ENCODE assay signal across 32 cellular contexts in genomic region chr17:3506054-3506453, GRCh38. TPM values are rescaled to one million over a fixed set of nuclear protein-coding genes. Genes with fewer than 3 reads are reported as not detected.
"Had no signal": no experiment of that assay in that cellular context is flagged by ENCODE, and none has a peak within 500 bp of the region (broad histone marks: within the 10 kb centered on the region; RNA-seq: fewer than 3 reads in every experiment).

No MANE protein-coding gene starts in this region.

- H3K4me2 ChIP-seq: hepatocyte, smooth muscle cell had no signal

- H3K27ac Mint-ChIP-seq: naive thymus-derived CD8-positive, alpha-beta T cell; nephron; stimulated activated memory B cell treated with anti-CD40 and anti-IgM and Interleukin-4, amounts not matched to agents 10 μg/mL and 1 μg/mL and 100 μg/mL, for 72 hours; stimulated activated naive CD8-positive, alpha-beta T cell treated with anti-CD3 and anti-CD28 coated beads, Interleukin-15, amount 100 ng/mL, for 72 hours had no signal

- H3K27me3 ChIP-seq: heart right ventricle, hepatocyte, left lung, pancreas, testis, thyroid gland, transverse colon, upper lobe of right lung, uterus had no signal

- H3K4me1 ChIP-seq: left lung, pancreas, prostate gland, testis, thyroid gland, transverse colon, upper lobe of right lung, uterus had no signal

- H3K36me3 ChIP-seq: heart right ventricle, left lung, pancreas, prostate gland, thyroid gland, transverse colon, upper lobe of right lung, uterus had no signal

- H3K4me1 Mint-ChIP-seq: naive thymus-derived CD8-positive, alpha-beta T cell; stimulated activated memory B cell treated with anti-CD40 and anti-IgM and Interleukin-4, amounts not matched to agents 10 μg/mL and 1 μg/mL and 100 μg/mL, for 72 hours; stimulated activated naive CD8-positive, alpha-beta T cell treated with anti-CD3 and anti-CD28 coated beads, Interleukin-15, amount 100 ng/mL, for 72 hours had no signal

- H3K9me3 Mint-ChIP-seq: stimulated activated naive CD8-positive, alpha-beta T cell treated with anti-CD3 and anti-CD28 coated beads, Interleukin-15, amount 100 ng/mL, for 72 hours had no signal

- H3K27ac ChIP-seq: heart right ventricle, hepatocyte, left lung, pancreas, prostate gland, testis, thyroid gland, transverse colon, upper lobe of right lung, uterus had no signal

- H3K79me2 ChIP-seq: hepatocyte had no signal

- H3K4me3 ChIP-seq: heart right ventricle, hepatocyte, left lung, lung, pancreas, prostate gland, smooth muscle cell, testis, thyroid gland, transverse colon, upper lobe of right lung, uterus had no signal

- H3K27me3 Mint-ChIP-seq: stimulated activated memory B cell treated with anti-CD40 and anti-IgM and Interleukin-4, amounts not matched to agents 10 μg/mL and 1 μg/mL and 100 μg/mL, for 72 hours; stimulated activated naive CD8-positive, alpha-beta T cell treated with anti-CD3 and anti-CD28 coated beads, Interleukin-15, amount 100 ng/mL, for 72 hours had no signal

- ATAC-seq: heart right ventricle; left cardiac atrium; left lung; naive thymus-derived CD8-positive, alpha-beta T cell; pancreas; stimulated activated memory B cell treated with anti-CD40 and anti-IgM and Interleukin-4, amounts not matched to agents 10 μg/mL and 1 μg/mL and 100 μg/mL, for 72 hours; stimulated activated naive CD8-positive, alpha-beta T cell treated with anti-CD3 and anti-CD28 coated beads, Interleukin-15, amount 100 ng/mL, for 72 hours; upper lobe of right lung had no signal

- H3K9me3 ChIP-seq: left lung, pancreas, prostate gland, testis, thyroid gland, transverse colon, upper lobe of right lung, uterus had no signal

- FAIRE-seq: keratinocyte, pancreas had no signal

- H3K4me3 Mint-ChIP-seq: naive thymus-derived CD8-positive, alpha-beta T cell; nephron; neural crest cell; stimulated activated memory B cell treated with anti-CD40 and anti-IgM and Interleukin-4, amounts not matched to agents 10 μg/mL and 1 μg/mL and 100 μg/mL, for 72 hours; stimulated activated naive CD8-positive, alpha-beta T cell treated with anti-CD3 and anti-CD28 coated beads, Interleukin-15, amount 100 ng/mL, for 72 hours had no signal

- H2AFZ ChIP-seq: hepatocyte had no signal

- DNase-seq: heart right ventricle; kidney glomerular epithelial cell; left cardiac atrium; left lung; mesendoderm; midbrain; naive thymus-derived CD8-positive, alpha-beta T cell; nucleus accumbens; pancreas; posterior cingulate gyrus; retina; right cardiac atrium; stimulated activated CD4-positive, alpha-beta T cell treated with anti-CD3 and anti-CD28 coated beads, Interleukin-1b, Interleukin-23, amount 100 ng/mL, for 48 hours; stimulated activated CD4-positive, alpha-beta T cell treated with anti-CD3 and anti-CD28 coated beads, Interleukin-2, amount 100 ng/mL, for 48 hours; stimulated activated CD4-positive, alpha-beta T cell treated with anti-CD3 and anti-CD28 coated beads, Interleukin-4, amount 100 ng/mL, for 4 hours; stimulated activated CD8-positive, alpha-beta memory T cell treated with anti-CD3 and anti-CD28 coated beads, Interleukin-4, amount 100 ng/mL, for 48 hours; stimulated activated naive CD4-positive, alpha-beta T cell treated with Interleukin-2 at 50 U/mL for 16 hours; stimulated activated naive CD8-positive, alpha-beta T cell treated with anti-CD3 and anti-CD28 coated beads, Interleukin-15, amount 100 ng/mL, for 72 hours; substantia nigra; testis; thyroid gland; transverse colon; upper lobe of right lung; uterus had no signal

RNA-seq across cellular contexts. Expression of gene ASPA, which starts 30.3 kb away (rescaled TPM):
- total RNA-seq: naive thymus-derived CD8-positive, alpha-beta T cell; neural crest cell; smooth muscle cell had no signal
- polyA plus RNA-seq: keratinocyte; naive thymus-derived CD8-positive, alpha-beta T cell; smooth muscle cell had no signal

RNA-seq across cellular contexts. Expression of gene SPATA22, which starts 34.4 kb away (rescaled TPM):
- total RNA-seq: hepatocyte, lung, neural crest cell, pancreas, smooth muscle cell, transverse colon had no signal
- polyA plus RNA-seq: hepatocyte; keratinocyte; naive thymus-derived CD8-positive, alpha-beta T cell; smooth muscle cell had no signal
